Comparison of ENCODE assay signal across 1 cellular context in the genomic region with DNA sequence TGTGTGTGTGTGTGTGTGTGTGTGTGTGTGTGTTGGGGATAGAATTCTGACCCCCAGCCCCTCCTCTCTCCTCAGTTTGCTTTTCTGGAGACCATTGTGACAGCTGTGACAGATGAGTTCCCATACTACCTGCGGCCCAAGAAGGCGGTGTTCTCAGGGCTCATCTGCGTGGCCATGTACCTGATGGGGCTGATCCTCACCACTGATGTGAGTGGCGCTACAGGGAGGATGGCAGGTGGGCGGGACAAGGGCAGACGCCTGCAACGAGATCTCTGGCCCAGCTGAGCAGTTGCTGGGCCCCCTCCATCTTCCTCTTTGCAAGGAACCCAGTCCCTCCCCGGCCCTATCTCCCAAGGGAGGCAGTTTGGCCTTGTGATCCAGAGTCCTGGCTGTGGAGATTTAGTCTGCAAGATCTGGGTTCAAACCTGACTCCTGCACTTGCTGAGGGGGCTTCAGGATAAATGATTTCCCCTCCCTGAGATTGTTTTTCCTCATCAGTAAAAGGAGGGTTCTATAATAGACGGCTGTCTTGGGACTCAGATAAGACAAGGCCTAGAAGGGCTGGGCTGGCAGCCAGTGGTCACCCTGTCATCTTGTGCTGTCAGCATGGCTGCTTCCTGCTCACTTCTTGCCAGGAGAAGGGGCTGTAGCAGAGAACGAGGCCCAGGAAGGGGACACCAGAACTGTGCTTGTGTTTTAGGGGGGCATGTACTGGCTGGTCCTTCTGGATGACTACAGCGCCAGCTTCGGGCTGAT.
TF ChIP-seq lines count a peak whose summit lies in the region.

No MANE protein-coding gene starts in this region.

TF ChIP-seq in H1, 55 proteins besides CTCF, POLR2A, EP300 and RAD21:
- no peak for TF ChIP-seq RXRA (IDR thresholded peaks at IDR 0.05; ENCODE audit: insufficient read depth, low read depth, low read length)
- no peak for TF ChIP-seq MAFK (IDR thresholded peaks at IDR 0.05; ENCODE audit: low read depth, low read length)
- no peak for TF ChIP-seq BRCA1 (IDR thresholded peaks at IDR 0.05; ENCODE audit: low read depth, low read length)
- no peak for TF ChIP-seq PHF8 (conservative IDR thresholded peaks at IDR 0.05; ENCODE audit: low read depth, low read length)
- TF ChIP-seq, protein P1, sequence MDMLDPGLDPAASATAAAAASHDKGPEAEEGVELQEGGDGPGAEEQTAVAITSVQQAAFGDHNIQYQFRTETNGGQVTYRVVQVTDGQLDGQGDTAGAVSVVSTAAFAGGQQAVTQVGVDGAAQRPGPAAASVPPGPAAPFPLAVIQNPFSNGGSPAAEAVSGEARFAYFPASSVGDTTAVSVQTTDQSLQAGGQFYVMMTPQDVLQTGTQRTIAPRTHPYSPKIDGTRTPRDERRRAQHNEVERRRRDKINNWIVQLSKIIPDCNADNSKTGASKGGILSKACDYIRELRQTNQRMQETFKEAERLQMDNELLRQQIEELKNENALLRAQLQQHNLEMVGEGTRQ (IDR thresholded peaks at IDR 0.05; ENCODE audit: low read length) = no peak
- no peak for TF ChIP-seq CREB1 (IDR thresholded peaks at IDR 0.05)
- no peak for TF ChIP-seq CBX8 (IDR thresholded peaks at IDR 0.05; ENCODE audit: borderline replicate concordance, low read depth, low read length)
- TF ChIP-seq ZNF274 (IDR thresholded peaks at IDR 0.05; ENCODE audit: borderline replicate concordance, extremely low read depth, low read length) = no peak
- TF ChIP-seq SAP30 (IDR thresholded peaks at IDR 0.05; ENCODE audit: insufficient read depth, insufficient replicate concordance, low read length) = no peak
- no peak for TF ChIP-seq RBBP5 (IDR thresholded peaks at IDR 0.05; ENCODE audit: borderline replicate concordance, low read depth, low read length)
- no peak for TF ChIP-seq SP2 (IDR thresholded peaks at IDR 0.05; ENCODE audit: low read length)
- no peak for TF ChIP-seq SIX5 (IDR thresholded peaks at IDR 0.05; ENCODE audit: low read depth, low read length)
- TF ChIP-seq SIN3A (conservative IDR thresholded peaks at IDR 0.05 in 1 of 2, IDR thresholded peaks at IDR 0.05 in 1 of 2; ENCODE audit: low read depth in 1 of 2, low read length in 2 of 2) = no peak
- TF ChIP-seq SP1 (IDR thresholded peaks at IDR 0.05; ENCODE audit: low read depth, low read length) = no peak
- no peak for TF ChIP-seq JUND (IDR thresholded peaks at IDR 0.05; ENCODE audit: low read length)
- no peak for TF ChIP-seq ASH2L (IDR thresholded peaks at IDR 0.05; ENCODE audit: low read length)
- TF ChIP-seq NANOG (IDR thresholded peaks at IDR 0.05; ENCODE audit: insufficient read depth, low read depth, low read length, poor library complexity, severe bottlenecking) = no peak
- TF ChIP-seq, protein P2, sequence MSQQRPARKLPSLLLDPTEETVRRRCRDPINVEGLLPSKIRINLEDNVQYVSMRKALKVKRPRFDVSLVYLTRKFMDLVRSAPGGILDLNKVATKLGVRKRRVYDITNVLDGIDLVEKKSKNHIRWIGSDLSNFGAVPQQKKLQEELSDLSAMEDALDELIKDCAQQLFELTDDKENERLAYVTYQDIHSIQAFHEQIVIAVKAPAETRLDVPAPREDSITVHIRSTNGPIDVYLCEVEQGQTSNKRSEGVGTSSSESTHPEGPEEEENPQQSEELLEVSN (IDR thresholded peaks at IDR 0.05) = no peak
- TF ChIP-seq TAF7 (optimal IDR thresholded peaks at IDR 0.05; ENCODE audit: borderline replicate concordance, low read depth, low read length) = no peak
